Comparison of ENCODE assay signal across 8 cellular contexts in genomic region chrX:76454456-76454927, GRCh38. TPM values are rescaled to one million over a fixed set of nuclear protein-coding genes. Genes with fewer than 3 reads are reported as not detected.
DNase-seq lines count a peak whose midpoint lies in the region; ATAC-seq and TF ChIP-seq lines count a peak whose summit lies in the region.

No MANE protein-coding gene starts in this region.

- POLR2A ChIA-PET in CD4-positive, alpha-beta T cell (lab: Charles Lee): interaction anchor here (1.0 to 1.3 kb wide), 2 partner anchors 27 to 176 kb away, joined by 4 to 8 read pairs; partner anchors contain the start of gene MAGEE1
- POLR2A ChIA-PET in activated CD8-positive, alpha-beta T cell treated with anti-CD3 and anti-CD28 coated beads, Interleukin-2, amount 10 ng/mL, durations not matched to agents 7 days and 5 days (lab: Charles Lee): no interaction called here

- peaks cover 7% of the 10 kb centered on the region for H3K4me1 Mint-ChIP-seq in CD4-positive, alpha-beta T cell (ENCODE audit: low read depth)
- H3K4me1 Mint-ChIP-seq in activated CD8-positive, alpha-beta T cell treated with anti-CD3 and anti-CD28 coated beads, Interleukin-2, amount 10 ng/mL, durations not matched to agents 7 days and 5 days (ENCODE audit: low read depth): no peaks in the 10 kb centered on the region

- H3K27me3 ChIP-seq in CD4-positive, alpha-beta T cell (ENCODE audit: control insufficient read depth, insufficient read depth, low read length): no peaks in the 10 kb centered on the region
- H3K27me3 ChIP-seq in kidney epithelial cell (ENCODE audit: control insufficient read depth, insufficient read depth, low read length): no peaks in the 10 kb centered on the region

- no peaks in the 10 kb centered on the region for H3K27me3 Mint-ChIP-seq in CD4-positive, alpha-beta T cell
- H3K27me3 Mint-ChIP-seq in activated CD8-positive, alpha-beta T cell treated with anti-CD3 and anti-CD28 coated beads, Interleukin-2, amount 10 ng/mL, durations not matched to agents 7 days and 5 days (ENCODE audit: low read depth): no peaks in the 10 kb centered on the region

- intact Hi-C loops in CD4-positive, alpha-beta T cell (cut with DNase I, micrococcal nuclease): loop anchor here (1.0 kb wide), 1 partner anchor 175 kb away; no protein-coding TSS in a partner anchor

- peak; percentile 53 for TF ChIP-seq CTCF in CD4-positive, alpha-beta T cell (IDR thresholded peaks at IDR 0.05)
- peak; percentile 45 for TF ChIP-seq CTCF in kidney epithelial cell (IDR thresholded peaks at IDR 0.05; ENCODE audit: insufficient read depth, low read length, poor library complexity, severe bottlenecking)

- peaks cover 11% of the 10 kb centered on the region for H3K36me3 Mint-ChIP-seq in CD4-positive, alpha-beta T cell (ENCODE audit: low read depth)
- no peaks in the 10 kb centered on the region for H3K36me3 Mint-ChIP-seq in activated CD8-positive, alpha-beta T cell treated with anti-CD3 and anti-CD28 coated beads, Interleukin-2, amount 10 ng/mL, durations not matched to agents 7 days and 5 days (ENCODE audit: low read depth)

- no peaks in the 10 kb centered on the region for H3K9me3 Mint-ChIP-seq in CD4-positive, alpha-beta T cell
- H3K9me3 Mint-ChIP-seq in activated CD8-positive, alpha-beta T cell treated with anti-CD3 and anti-CD28 coated beads, Interleukin-2, amount 10 ng/mL, durations not matched to agents 7 days and 5 days (ENCODE audit: insufficient read depth): no peaks in the 10 kb centered on the region

- no peaks in the 10 kb centered on the region for H3K9me3 ChIP-seq in CD4-positive, alpha-beta T cell (ENCODE audit: control insufficient read depth, low read length)

- H3K36me3 ChIP-seq in kidney epithelial cell (ENCODE audit: control insufficient read depth, insufficient read depth, low read length): no peaks in the 10 kb centered on the region

- DNase-seq in CD4-positive, alpha-beta T cell: no peak
- DNase-seq in Kasumi-1 (lab: John Stamatoyannopoulos, UW): peak; percentile 35 to 57
- peak; percentile 20 for DNase-seq in activated CD8-positive, alpha-beta T cell treated with anti-CD3 and anti-CD28 coated beads, Interleukin-2, amount 10 ng/mL, durations not matched to agents 7 days and 5 days
- no peak for DNase-seq in kidney epithelial cell (ENCODE audit: low read depth)
- no peak for DNase-seq in NCI-H774 (lab: John Stamatoyannopoulos, UW)
- no peak for DNase-seq in T-helper 9 cell

- ATAC-seq in CD4-positive, alpha-beta T cell (ENCODE audit: poor library complexity): peak; percentile 69
- ATAC-seq in GM18861 (IDR thresholded peaks at IDR 0.05; ENCODE audit: unreplicated experiment): peak; percentile 90
- ATAC-seq in activated CD8-positive, alpha-beta T cell treated with anti-CD3 and anti-CD28 coated beads, Interleukin-2, amount 10 ng/mL, durations not matched to agents 7 days and 5 days: no peak
- ATAC-seq in HG02588 (IDR thresholded peaks at IDR 0.05; ENCODE audit: unreplicated experiment): no peak

- CTCF ChIA-PET in CD4-positive, alpha-beta T cell (lab: Charles Lee): interaction anchor here (0.6 to 2.9 kb wide), 4 partner anchors 8 to 176 kb away, joined by 3 to 10 read pairs (median 3); no protein-coding TSS in a partner anchor
- CTCF ChIA-PET in activated CD8-positive, alpha-beta T cell treated with anti-CD3 and anti-CD28 coated beads, Interleukin-2, amount 10 ng/mL, durations not matched to agents 7 days and 5 days (lab: Charles Lee): interaction anchor here (0.7 to 2.9 kb wide), 9 partner anchors 12 to 201 kb away, joined by 3 to 33 read pairs (median 3); partner anchors contain the start of gene MAGEE1

- H3K27ac Mint-ChIP-seq in CD4-positive, alpha-beta T cell: no peak overlapping the region
- H3K27ac Mint-ChIP-seq in activated CD8-positive, alpha-beta T cell treated with anti-CD3 and anti-CD28 coated beads, Interleukin-2, amount 10 ng/mL, durations not matched to agents 7 days and 5 days: no peak overlapping the region

- no peak overlapping the region for H3K4me3 ChIP-seq in kidney epithelial cell (ENCODE audit: low read depth, low read length)

- no peak overlapping the region for H3K4me3 Mint-ChIP-seq in CD4-positive, alpha-beta T cell
- H3K4me3 Mint-ChIP-seq in activated CD8-positive, alpha-beta T cell treated with anti-CD3 and anti-CD28 coated beads, Interleukin-2, amount 10 ng/mL, durations not matched to agents 7 days and 5 days: no peak overlapping the region

- no peak overlapping the region for H3K27ac ChIP-seq in CD4-positive, alpha-beta T cell (ENCODE audit: low read depth, low read length)

RNA-seq across cellular contexts. Expression of gene MAGEE1, which starts 27.0 kb away (rescaled TPM):
- 10 to 100 TPM; 12.4 to 12.7 TPM for total RNA-seq in CD4-positive, alpha-beta T cell
- total RNA-seq in activated CD8-positive, alpha-beta T cell treated with anti-CD3 and anti-CD28 coated beads, Interleukin-2, amount 10 ng/mL, durations not matched to agents 7 days and 5 days: 1 to 10 TPM; 4.9 to 5.5 TPM
- total RNA-seq in kidney epithelial cell: 2.3 and 2.4 TPM in 2 replicates

Comparison
In these comparisons a context has a peak if more than half of its experiments do, and no peak if none do; other contexts are left out.
1. ATAC-seq: peak in CD4-positive, alpha-beta T cell (single experiment) and GM18861 (single experiment); none in activated CD8-positive, alpha-beta T cell treated with anti-CD3 and anti-CD28 coated beads, Interleukin-2, amount 10 ng/mL, durations not matched to agents 7 days and 5 days (single experiment) and HG02588 (single experiment).
2. DNase-seq: peak in Kasumi-1 (2 of 2) and activated CD8-positive, alpha-beta T cell treated with anti-CD3 and anti-CD28 coated beads, Interleukin-2, amount 10 ng/mL, durations not matched to agents 7 days and 5 days (single experiment); none in CD4-positive, alpha-beta T cell (0 of 10), kidney epithelial cell (single experiment), NCI-H774 (single experiment) and T-helper 9 cell (single experiment).